ENCODE assay signal across 10 cellular contexts in the genomic region with DNA sequence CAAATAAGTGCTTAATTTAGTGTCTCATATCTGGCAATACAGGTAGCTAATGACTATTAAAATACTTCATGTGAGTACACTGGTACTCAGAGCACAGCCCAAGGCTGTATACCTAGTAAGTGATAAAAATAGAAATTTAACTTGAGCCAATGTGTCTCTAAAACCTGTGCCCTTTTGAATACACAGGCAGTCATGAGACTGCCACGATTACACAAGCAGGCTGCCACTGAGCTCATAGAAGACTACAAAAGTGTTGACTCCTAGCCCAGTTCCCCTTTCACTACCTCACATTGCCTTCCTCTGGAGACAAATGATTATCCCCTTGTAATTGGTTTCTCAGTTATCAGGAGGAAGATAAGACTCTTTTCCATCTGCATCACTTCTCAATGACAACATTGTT.
A peak's percentile ranks its signal among the peaks of the same experiment; 100 is the strongest.
DNase-seq lines count a peak whose midpoint lies in the region; ATAC-seq and TF ChIP-seq lines count a peak whose summit lies in the region.
"Had no signal": no experiment of that assay in that cellular context is flagged by ENCODE, and none has a peak within 500 bp of the region (broad histone marks: within the 10 kb centered on the region; RNA-seq: fewer than 3 reads in every experiment).

No MANE protein-coding gene starts in this region.

- POLR2A ChIA-PET in PC-9 (lab: Charles Lee; ENCODE audit: unreplicated experiment) (no interaction called here), OCI-LY7 (lab: Charles Lee) (no interaction called here)

- H4K20me1 ChIP-seq in PC-9 (ENCODE audit: insufficient read depth) = no peaks in the 10 kb centered on the region
- no peaks in the 10 kb centered on the region for H4K20me1 ChIP-seq in OCI-LY7 (ENCODE audit: insufficient read depth, low read length)

- H4K12ac ChIP-seq in trophoblast cell (ENCODE audit: low read depth, low read length) = no peak overlapping the region

- peaks cover 4% of the 10 kb centered on the region; the same call in 1 of the 2 replicates for H3K9me3 ChIP-seq in PC-9 (ENCODE audit: insufficient read depth, low read depth)
- peaks cover 2% of the 10 kb centered on the region for H3K9me3 ChIP-seq in trophoblast cell (ENCODE audit: insufficient read depth, low read depth, low read length)
- H3K9me3 ChIP-seq in OCI-LY7 (ENCODE audit: low read length) = no peaks in the 10 kb centered on the region

- H3K14ac ChIP-seq in trophoblast cell (ENCODE audit: low read length) = no peak overlapping the region

- DNase-seq in H4 (ENCODE audit: low spot score) = peak; percentile 63
- peak in 1 of 2 experiments; percentile 54 for DNase-seq in PC-9
- peak; percentile 63 for DNase-seq in globus pallidus (ENCODE audit: low spot score)
- DNase-seq in skeletal muscle cell (ENCODE audit: low read depth) = peak; percentile 72
- no peak for DNase-seq in trophoblast cell
- DNase-seq in OCI-LY7 (ENCODE audit: low spot score) = no peak
- DNase-seq: activated naive CD8-positive, alpha-beta T cell treated with anti-CD3 and anti-CD28 coated beads, Interleukin-2, amount 10 ng/mL, durations not matched to agents 7 days and 5 days; NCI-H524 had no signal

- H3K4ac ChIP-seq in trophoblast cell (ENCODE audit: low read depth, low read length) = no peak overlapping the region

- no peaks in the 10 kb centered on the region for H3K79me1 ChIP-seq in trophoblast cell (ENCODE audit: low read length)

- H3K4me1 ChIP-seq in PC-9 (replicated peaks; ENCODE audit: insufficient read depth) = peaks cover 17% of the 10 kb centered on the region
- H3K4me1 ChIP-seq in trophoblast cell (ENCODE audit: control insufficient read depth in 1 of 2, insufficient read depth in 2 of 2, low read length in 2 of 2) = no peaks in the 10 kb centered on the region
- no peaks in the 10 kb centered on the region for H3K4me1 ChIP-seq in OCI-LY7 (ENCODE audit: insufficient read depth, low read length, poor library complexity, severe bottlenecking)

- H3K4me2 ChIP-seq in PC-9 = peak overlapping the region; percentile 56
- H3K4me2 ChIP-seq in trophoblast cell (ENCODE audit: low read length) = no peak overlapping the region
- H3K4me2 ChIP-seq in OCI-LY7 (ENCODE audit: low read length) = no peak overlapping the region

- no peak overlapping the region for H2BK5ac ChIP-seq in trophoblast cell (ENCODE audit: low read depth, low read length, poor library complexity)

- no peak overlapping the region for H2AK5ac ChIP-seq in trophoblast cell (ENCODE audit: low read length)

- H4K8ac ChIP-seq in trophoblast cell (ENCODE audit: low read depth, low read length) = no peak overlapping the region

- TF ChIP-seq CTCF in PC-9 (conservative IDR thresholded peaks at IDR 0.05) = no peak
- no peak for TF ChIP-seq CTCF in OCI-LY7 (conservative IDR thresholded peaks at IDR 0.05; ENCODE audit: low read length)

- H3K27ac ChIP-seq in PC-9 (peak overlapping the region; percentile 82), trophoblast cell (ENCODE audit: low read depth, low read length) (no peak overlapping the region), OCI-LY7 (ENCODE audit: low read depth, low read length, poor library complexity, severe bottlenecking) (no peak overlapping the region)

- intact Hi-C loops in PC-9 (cut with micrococcal nuclease; ENCODE audit: unreplicated experiment) = loop anchor here (5.0 kb wide), 1 partner anchor 85 kb away; no protein-coding TSS in a partner anchor
- intact Hi-C loops in OCI-LY7 (cut with micrococcal nuclease; ENCODE audit: unreplicated experiment) = no loop called here

- H2AFZ ChIP-seq in PC-9 = no peak overlapping the region
- H2AFZ ChIP-seq in trophoblast cell (ENCODE audit: insufficient read depth, low read length, poor library complexity) = no peak overlapping the region
- no peak overlapping the region for H2AFZ ChIP-seq in OCI-LY7 (ENCODE audit: low read length)

- H2BK120ac ChIP-seq in trophoblast cell (ENCODE audit: insufficient read depth, low read length, poor library complexity) = no peak overlapping the region

- H3K79me2 ChIP-seq in PC-9 (ENCODE audit: low read depth) (no peaks in the 10 kb centered on the region), trophoblast cell (ENCODE audit: control insufficient read depth, insufficient read depth, low read length, poor library complexity) (no peaks in the 10 kb centered on the region), OCI-LY7 (ENCODE audit: insufficient read depth, low read depth, low read length) (no peaks in the 10 kb centered on the region)

- H3K18ac ChIP-seq in trophoblast cell (ENCODE audit: low read length) = no peak overlapping the region

- BruUV-seq in PC-9 (replicated peaks; lab: Mats Ljungman, UMichigan) (no TSS peak), OCI-LY7 (replicated peaks; lab: Mats Ljungman, UMichigan) (no TSS peak)

- no peaks in the 10 kb centered on the region for H3K9me2 ChIP-seq in PC-9 (ENCODE audit: insufficient read depth)
- H3K9me2 ChIP-seq in OCI-LY7 (ENCODE audit: insufficient read depth, low read length) = no peaks in the 10 kb centered on the region

- H4K91ac ChIP-seq in trophoblast cell (ENCODE audit: low read depth, low read length) = no peak overlapping the region

- H3K4me3 ChIP-seq in PC-9 = no peak overlapping the region
- no peak overlapping the region for H3K4me3 ChIP-seq in skeletal muscle cell (ENCODE audit: low read depth, low read length)
- H3K4me3 ChIP-seq in trophoblast cell (ENCODE audit: low read depth, low read length) = no peak overlapping the region
- H3K4me3 ChIP-seq in OCI-LY7 (ENCODE audit: low read depth, low read length, poor library complexity, severe bottlenecking) = no peak overlapping the region

- H3K36me3 ChIP-seq in PC-9 (ENCODE audit: low read depth) = no peaks in the 10 kb centered on the region
- H3K36me3 ChIP-seq in trophoblast cell (ENCODE audit: control insufficient read depth in 1 of 2, insufficient read depth in 2 of 2, low read length in 2 of 2) = no peaks in the 10 kb centered on the region
- H3K36me3 ChIP-seq in OCI-LY7 (ENCODE audit: insufficient read depth, low read length) = no peaks in the 10 kb centered on the region

- no peak overlapping the region for H2BK12ac ChIP-seq in trophoblast cell (ENCODE audit: low read length)

- no peak for ATAC-seq in GM21786 (IDR thresholded peaks at IDR 0.05; ENCODE audit: unreplicated experiment)
- ATAC-seq in GM21717 (IDR thresholded peaks at IDR 0.05; ENCODE audit: unreplicated experiment) = no peak

- peaks cover 8% of the 10 kb centered on the region; the same call in 1 of the 2 replicates for H3F3A ChIP-seq in PC-9 (ENCODE audit: insufficient read depth, low read depth)

- CTCF ChIA-PET in PC-9 (lab: Charles Lee) (no interaction called here), OCI-LY7 (lab: Charles Lee; ENCODE audit: unreplicated experiment) (no interaction called here)

- H3K27me3 ChIP-seq in PC-9 (ENCODE audit: insufficient read depth, low read depth) = no peaks in the 10 kb centered on the region
- no peaks in the 10 kb centered on the region for H3K27me3 ChIP-seq in trophoblast cell (ENCODE audit: insufficient read depth, low read length)

- no peak overlapping the region for H3K23ac ChIP-seq in trophoblast cell (ENCODE audit: low read length)

- H3K9ac ChIP-seq in trophoblast cell (ENCODE audit: low read length) = no peak overlapping the region

- WGBS in trophoblast cell (ENCODE audit: extremely low coverage, insufficient coverage, insufficient read length) = no CpG with 5 or more reads among the region's 1 CpG

Comparison
In these comparisons a context has a peak if more than half of its experiments do, and no peak if none do; other contexts are left out.
1. DNase-seq: peak in H4 (single experiment), globus pallidus (single experiment) and skeletal muscle cell (single experiment); none in trophoblast cell (0 of 2) and OCI-LY7 (single experiment).